ENCODE assay signal across 1 cellular context in the genomic region with DNA sequence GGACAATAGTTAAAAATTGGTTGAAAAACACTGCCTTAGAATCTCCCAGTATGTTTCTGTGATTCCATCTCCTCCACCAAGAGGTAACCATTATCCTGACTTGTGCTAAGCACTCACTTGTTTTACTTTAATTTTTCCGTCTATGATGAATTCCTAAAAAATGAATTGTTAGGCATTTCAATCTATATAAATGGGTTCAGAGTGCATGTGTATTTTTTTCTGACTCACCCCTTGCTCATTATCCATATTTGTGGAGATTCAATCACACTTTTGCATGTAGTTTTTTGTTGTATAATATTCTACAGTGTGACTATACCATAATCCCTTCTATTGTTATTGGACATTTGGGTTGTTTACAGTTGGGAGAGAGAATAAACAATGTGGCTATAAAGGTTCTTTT.
TF ChIP-seq lines count a peak whose summit lies in the region.

No MANE protein-coding gene starts in this region.

TF ChIP-seq in SK-N-SH treated with all-trans-retinoic acid at 6 μM for 48 hours, 23 proteins besides CTCF, POLR2A, EP300 and RAD21 (continued from another document):
- TF ChIP-seq, protein P1, sequence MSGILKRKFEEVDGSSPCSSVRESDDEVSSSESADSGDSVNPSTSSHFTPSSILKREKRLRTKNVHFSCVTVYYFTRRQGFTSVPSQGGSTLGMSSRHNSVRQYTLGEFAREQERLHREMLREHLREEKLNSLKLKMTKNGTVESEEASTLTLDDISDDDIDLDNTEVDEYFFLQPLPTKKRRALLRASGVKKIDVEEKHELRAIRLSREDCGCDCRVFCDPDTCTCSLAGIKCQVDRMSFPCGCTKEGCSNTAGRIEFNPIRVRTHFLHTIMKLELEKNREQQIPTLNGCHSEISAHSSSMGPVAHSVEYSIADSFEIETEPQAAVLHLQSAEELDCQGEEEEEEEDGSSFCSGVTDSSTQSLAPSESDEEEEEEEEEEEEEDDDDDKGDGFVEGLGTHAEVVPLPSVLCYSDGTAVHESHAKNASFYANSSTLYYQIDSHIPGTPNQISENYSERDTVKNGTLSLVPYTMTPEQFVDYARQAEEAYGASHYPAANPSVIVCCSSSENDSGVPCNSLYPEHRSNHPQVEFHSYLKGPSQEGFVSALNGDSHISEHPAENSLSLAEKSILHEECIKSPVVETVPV (CRISPR knock-in tag; IDR thresholded peaks at IDR 0.05), result no peak
- TF ChIP-seq ARNTL (CRISPR knock-in tag; IDR thresholded peaks at IDR 0.05; ENCODE audit: borderline replicate concordance, low read depth) (no peak), TOX (CRISPR knock-in tag; IDR thresholded peaks at IDR 0.05; ENCODE audit: borderline replicate concordance) (no peak), PATZ1 (CRISPR knock-in tag; IDR thresholded peaks at IDR 0.05; ENCODE audit: borderline replicate concordance) (no peak), ZNF70 (CRISPR knock-in tag; IDR thresholded peaks at IDR 0.05) (no peak), ZNF565 (CRISPR knock-in tag; conservative IDR thresholded peaks at IDR 0.05; ENCODE audit: low read depth) (no peak), TCF4 (CRISPR knock-in tag; IDR thresholded peaks at IDR 0.05; ENCODE audit: borderline replicate concordance) (no peak), ZNF8 (CRISPR knock-in tag; IDR thresholded peaks at IDR 0.05) (no peak)
TF ChIP-seq in SK-N-SH treated with all-trans-retinoic acid at 6 μM for 48 hours: peak in this region for 0.
